In the genomic region with DNA sequence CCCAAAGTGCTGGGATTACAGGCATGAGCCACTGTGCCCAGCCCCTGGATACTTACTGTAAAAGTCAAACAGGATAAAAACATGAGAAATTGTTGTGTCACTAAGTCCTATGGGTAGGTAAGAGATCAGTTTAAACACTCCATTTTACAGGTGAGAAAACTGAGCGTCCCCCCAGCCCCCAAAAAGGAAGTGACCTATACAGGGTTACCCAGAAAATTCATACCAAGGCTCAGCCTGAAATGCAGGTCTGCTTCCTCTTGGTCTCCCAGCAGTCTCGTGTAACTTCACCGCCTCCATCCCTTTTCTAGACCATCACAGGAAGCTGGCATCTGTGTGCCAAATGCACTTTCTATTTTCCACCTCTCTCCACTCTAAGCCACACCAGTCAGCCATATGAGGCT, we compare ENCODE assay signal across 10 cellular contexts. TPM values are rescaled to one million over a fixed set of nuclear protein-coding genes. Genes with fewer than 3 reads are reported as not detected.
DNase-seq lines count a peak whose midpoint lies in the region; ATAC-seq, FAIRE-seq and TF ChIP-seq lines count a peak whose summit lies in the region.
"Had no signal": no experiment of that assay in that cellular context is flagged by ENCODE, and none has a peak within 500 bp of the region (broad histone marks: within the 10 kb centered on the region; RNA-seq: fewer than 3 reads in every experiment).

No MANE protein-coding gene starts in this region.

- no peak for DNase-seq in stimulated activated naive CD8-positive, alpha-beta T cell treated with anti-CD3 and anti-CD28 coated beads, Interleukin-15, amount 100 ng/mL, for 72 hours
- DNase-seq in stimulated activated naive CD8-positive, alpha-beta T cell treated with anti-CD3 and anti-CD28 coated beads, Interleukin-15, Interleukin-2, amounts not matched to agents 100 U/mL and 50 U/mL, for 24 hours = no peak
- peak; percentile 59 for DNase-seq in coronary artery (ENCODE audit: low spot score)
- no peak for DNase-seq in effector CD8-positive, alpha-beta T cell (lab: John Stamatoyannopoulos, UW)
- DNase-seq in globus pallidus (ENCODE audit: low spot score) = no peak
- DNase-seq in Calu3 = no peak
- DNase-seq in GM19239 (ENCODE audit: insufficient read length, low spot score) = no peak
- DNase-seq: activated CD4-positive, alpha-beta T cell treated with anti-CD3 and anti-CD28 coated beads for 1 hour; CD8-positive, alpha-beta T cell had no signal

- H3K36me3 Mint-ChIP-seq in Calu3 (ENCODE audit: insufficient read depth, unreplicated experiment) = peaks cover 6% of the 10 kb centered on the region
- H3K36me3 Mint-ChIP-seq: CD8-positive, alpha-beta T cell had no signal

- intact Hi-C loops in Calu3 (cut with micrococcal nuclease; ENCODE audit: unreplicated experiment) = no loop called here

- CTCF ChIA-PET in Calu3 (lab: Charles Lee) = no interaction called here

- H3K27me3 Mint-ChIP-seq in stimulated activated naive CD8-positive, alpha-beta T cell treated with anti-CD3 and anti-CD28 coated beads, Interleukin-15, amount 100 ng/mL, for 72 hours = peaks cover 48% of the 10 kb centered on the region
- H3K27me3 Mint-ChIP-seq in Calu3 (ENCODE audit: unreplicated experiment) = peaks cover 50% of the 10 kb centered on the region

- no TSS peak for BruUV-seq in Calu3 (replicated peaks; lab: Mats Ljungman, UMichigan)

- H3K4me3 Mint-ChIP-seq in stimulated activated naive CD8-positive, alpha-beta T cell treated with anti-CD3 and anti-CD28 coated beads, Interleukin-15, amount 100 ng/mL, for 72 hours = peak overlapping the region in 1 of 2 donors; percentile 65
- H3K4me3 Mint-ChIP-seq in Calu3 (ENCODE audit: low read depth, unreplicated experiment) = no peak overlapping the region
- H3K4me3 Mint-ChIP-seq: CD8-positive, alpha-beta T cell had no signal

- TF ChIP-seq CTCF in coronary artery (IDR thresholded peaks at IDR 0.05) = no peak
- TF ChIP-seq CTCF in Calu3 (IDR thresholded peaks at IDR 0.05; ENCODE audit: unreplicated experiment) = no peak

- H3K27ac ChIP-seq in coronary artery = peak overlapping the region; percentile 95 to 97

- peaks cover 10% of the 10 kb centered on the region for H3K4me1 Mint-ChIP-seq in stimulated activated naive CD8-positive, alpha-beta T cell treated with anti-CD3 and anti-CD28 coated beads, Interleukin-15, amount 100 ng/mL, for 72 hours
- no peaks in the 10 kb centered on the region for H3K4me1 Mint-ChIP-seq in Calu3 (ENCODE audit: low read depth, unreplicated experiment)

- peak; percentile 23 for ATAC-seq in stimulated activated naive CD8-positive, alpha-beta T cell treated with anti-CD3 and anti-CD28 coated beads, Interleukin-15, amount 100 ng/mL, for 72 hours
- ATAC-seq in stimulated activated naive CD8-positive, alpha-beta T cell treated with anti-CD3 and anti-CD28 coated beads, Interleukin-15, Interleukin-2, amounts not matched to agents 100 U/mL and 50 U/mL, for 24 hours = no peak
- ATAC-seq in HG03060 (IDR thresholded peaks at IDR 0.05; ENCODE audit: low read depth, unreplicated experiment) = peak; percentile 9
- ATAC-seq: CD8-positive, alpha-beta T cell had no signal

- no peaks in the 10 kb centered on the region for H3K9me3 Mint-ChIP-seq in stimulated activated naive CD8-positive, alpha-beta T cell treated with anti-CD3 and anti-CD28 coated beads, Interleukin-15, amount 100 ng/mL, for 72 hours
- H3K9me3 Mint-ChIP-seq in Calu3 (ENCODE audit: low read depth, unreplicated experiment) = no peaks in the 10 kb centered on the region
- H3K9me3 Mint-ChIP-seq: CD8-positive, alpha-beta T cell had no signal

- no peak overlapping the region for H3K27ac Mint-ChIP-seq in stimulated activated naive CD8-positive, alpha-beta T cell treated with anti-CD3 and anti-CD28 coated beads, Interleukin-15, amount 100 ng/mL, for 72 hours
- H3K27ac Mint-ChIP-seq in Calu3 (ENCODE audit: unreplicated experiment) = no peak overlapping the region
- H3K27ac Mint-ChIP-seq: CD8-positive, alpha-beta T cell had no signal

- no peak for FAIRE-seq in GM19239 (lab: Jason Lieb, UNC)

- no peak overlapping the region for H3K4me3 ChIP-seq in coronary artery

RNA-seq across cellular contexts. Expression of gene TMOD1, which starts 57.2 kb away (rescaled TPM):
- total RNA-seq in Calu3 (2022) = 0.14 and 0.15 TPM in 2 replicates
